11 cellular contexts compared by ENCODE assay signal in the genomic region with DNA sequence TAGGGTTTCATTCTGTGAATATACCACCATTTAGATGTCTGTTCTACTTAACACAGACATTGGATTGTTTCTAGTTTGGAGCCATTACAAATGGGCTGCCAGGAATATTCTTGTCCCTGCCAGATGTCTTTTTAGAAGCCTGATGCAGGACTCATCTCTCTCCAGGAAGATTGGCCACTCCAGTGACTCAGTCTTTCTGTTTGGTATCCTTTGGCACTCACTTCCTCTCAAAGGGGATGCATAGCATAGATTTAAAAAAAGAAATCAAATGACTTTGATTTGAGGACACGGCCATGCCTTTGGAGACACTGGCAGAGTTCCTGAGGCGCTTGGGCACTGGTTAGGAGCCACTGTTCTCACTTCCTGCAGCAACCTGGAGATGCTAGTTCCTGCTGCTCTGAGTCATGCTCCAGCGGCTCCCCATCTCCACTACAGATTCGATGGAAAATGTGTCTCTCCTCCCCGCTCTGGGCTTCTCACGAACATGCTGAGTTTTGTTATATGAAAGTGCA. TPM values are rescaled to one million over a fixed set of nuclear protein-coding genes. Genes with fewer than 3 reads are reported as not detected.
DNase-seq lines count a peak whose midpoint lies in the region; ATAC-seq and TF ChIP-seq lines count a peak whose summit lies in the region.
"Had no signal": no experiment of that assay in that cellular context is flagged by ENCODE, and none has a peak within 500 bp of the region (broad histone marks: within the 10 kb centered on the region; RNA-seq: fewer than 3 reads in every experiment).

No MANE protein-coding gene starts in this region.

- intact Hi-C loops in dorsolateral prefrontal cortex (cut with DNase I) (loop anchor here in 1 of 2 donors (5.0 to 10.0 kb wide), 2 partner anchors 102 to 304 kb away; partner anchors contain the start of gene TNPO1), natural killer cell (cut with micrococcal nuclease) (no loop called here)

- no peak overlapping the region for H3K27ac Mint-ChIP-seq in natural killer cell

- no peak for TF ChIP-seq CTCF in AG10803 (conservative IDR thresholded peaks at IDR 0.05; ENCODE audit: low read length)
- no peak for TF ChIP-seq CTCF in dorsolateral prefrontal cortex (IDR thresholded peaks at IDR 0.05 in 54 of 56, conservative IDR thresholded peaks at IDR 0.05 in 2 of 56; ENCODE audit: low read depth in 1 of 56, partially characterized antibody in 56 of 56)
- no peak for TF ChIP-seq CTCF in natural killer cell (IDR thresholded peaks at IDR 0.05)

- no peak overlapping the region for H3K4me3 Mint-ChIP-seq in natural killer cell

- DNase-seq in AG10803 (ENCODE audit: low read depth) (peak; percentile 87), NCI-H226 (peak; percentile 64), dorsolateral prefrontal cortex (peak in 9 of 10 donors; percentile 13 to 77 (median 60)), myocyte (ENCODE audit: low read depth) (peak; percentile 86), GF-D8 (lab: John Stamatoyannopoulos, UW) (no peak), D341Med (ENCODE audit: low spot score) (no peak), natural killer cell (no peak)
- DNase-seq: Caco-2 had no signal

- no peaks in the 10 kb centered on the region for H3K36me3 Mint-ChIP-seq in natural killer cell

- H3K4me3 ChIP-seq in AG10803 (ENCODE audit: low read length) = peak overlapping the region; percentile 3; the same call in 1 of the 2 replicates
- peak overlapping the region in 5 of 59 donors; percentile 6 to 34 (median 24) for H3K4me3 ChIP-seq in dorsolateral prefrontal cortex

- H3K27ac ChIP-seq in dorsolateral prefrontal cortex = peak overlapping the region in 45 of 59 donors; percentile 3 to 82 (median 59)
- H3K27ac ChIP-seq: neutrophil had no signal

- no peaks in the 10 kb centered on the region for H3K27me3 ChIP-seq in dorsolateral prefrontal cortex

- H3K9me3 Mint-ChIP-seq in natural killer cell = no peaks in the 10 kb centered on the region

- ATAC-seq in GM19463 (IDR thresholded peaks at IDR 0.05; ENCODE audit: unreplicated experiment) = no peak
- no peak for ATAC-seq in natural killer cell

- peaks cover 10 to 18% of the 10 kb centered on the region in 2 donors for H3K27me3 Mint-ChIP-seq in natural killer cell (ENCODE audit: low read depth in 2 of 2)

- H3K4me1 Mint-ChIP-seq in natural killer cell = no peaks in the 10 kb centered on the region

RNA-seq across cellular contexts. Expression of gene ZNF366, which starts 3.5 kb away (rescaled TPM):
- 10 to 100 TPM in 1 of 120 experiments, 1 to 10 TPM in 118, under 1 TPM in 1; 0.42 to 10.1 (median 3.9) TPM for total RNA-seq in dorsolateral prefrontal cortex
- total RNA-seq in myocyte = 0.31 and 1.4 TPM in 2 replicates
- polyA plus RNA-seq in myocyte (2012) = 0.43 TPM
- under 1 TPM in 1 of 3 donors, not detected in 2; 0.54 TPM for total RNA-seq in natural killer cell
- total RNA-seq: Caco-2, H1 had no signal
- polyA plus RNA-seq: H1 had no signal

Comparison
In these comparisons a context has a peak if more than half of its experiments do, and no peak if none do; other contexts are left out.
1. DNase-seq: peak in AG10803 (single experiment), NCI-H226 (single experiment), dorsolateral prefrontal cortex (9 of 10) and myocyte (single experiment); none in GF-D8 (single experiment), D341Med (single experiment) and natural killer cell (single experiment).